ENCODE assay signal across 8 cellular contexts in genomic region chr15:90201944-90202375, GRCh38. TPM values are rescaled to one million over a fixed set of nuclear protein-coding genes. Genes with fewer than 3 reads are reported as not detected.
DNase-seq lines count a peak whose midpoint lies in the region; ATAC-seq and TF ChIP-seq lines count a peak whose summit lies in the region.

No MANE protein-coding gene starts in this region.

- peak; percentile 4 for ATAC-seq in HG02759 (IDR thresholded peaks at IDR 0.05; ENCODE audit: unreplicated experiment)
- ATAC-seq in body of pancreas, result no peak
- ATAC-seq in lung (ENCODE audit: insufficient read depth, low FRiP score), result no peak
- ATAC-seq in GM19351 (IDR thresholded peaks at IDR 0.05; ENCODE audit: unreplicated experiment), result no peak
- ATAC-seq in GM19035 (IDR thresholded peaks at IDR 0.05; ENCODE audit: unreplicated experiment), result no peak
- no peak for ATAC-seq in HG03095 (IDR thresholded peaks at IDR 0.05; ENCODE audit: unreplicated experiment)

- no peak for TF ChIP-seq POLR2A in body of pancreas (IDR thresholded peaks at IDR 0.05)
- TF ChIP-seq POLR2A in vagina (IDR thresholded peaks at IDR 0.05), result no peak

- DNase-seq in AG09309 (ENCODE audit: low read depth), result no peak
- DNase-seq in body of pancreas, result peak in 1 of 4 donors; percentile 13
- no peak for DNase-seq in lung (ENCODE audit: low spot score)
- no peak for DNase-seq in vagina (ENCODE audit: extremely low spot score in 2 of 2)

- peak overlapping the region in 3 of 4 donors; percentile 73 to 90 (median 80) for H3K27ac ChIP-seq in body of pancreas
- H3K27ac ChIP-seq in lung (ENCODE audit: low read depth in 1 of 2, low read length in 1 of 2), result peak overlapping the region in 1 of 2 donors; percentile 59
- H3K27ac ChIP-seq in vagina, result peak overlapping the region; percentile 86

- H3K4me3 ChIP-seq in AG09309 (ENCODE audit: control insufficient read depth, low read depth, low read length) (peak overlapping the region; percentile 77), body of pancreas (peak overlapping the region; percentile 61 to 64), lung (peak overlapping the region; percentile 76), vagina (peak overlapping the region; percentile 89 to 90)

- TF ChIP-seq CTCF in AG09309 (IDR thresholded peaks at IDR 0.05; ENCODE audit: control insufficient read depth, insufficient read depth, low read depth, low read length, missing control alignments), result no peak
- TF ChIP-seq CTCF in body of pancreas (IDR thresholded peaks at IDR 0.05), result no peak
- TF ChIP-seq CTCF in lung (IDR thresholded peaks at IDR 0.05; ENCODE audit: control extremely low read depth, extremely low read depth), result no peak
- TF ChIP-seq CTCF in vagina (IDR thresholded peaks at IDR 0.05), result no peak

- H3K27me3 ChIP-seq in body of pancreas (no peaks in the 10 kb centered on the region), lung (ENCODE audit: control insufficient read depth, insufficient read depth) (no peaks in the 10 kb centered on the region), vagina (no peaks in the 10 kb centered on the region)

- no peaks in the 10 kb centered on the region for H3K36me3 ChIP-seq in body of pancreas (replicated peaks in 1 of 2; ENCODE audit: insufficient read depth in 1 of 2, low read depth in 2 of 2)
- H3K36me3 ChIP-seq in lung (ENCODE audit: control insufficient read depth in 2 of 2, insufficient read depth in 2 of 2, low read length in 2 of 2), result peaks cover 0 to 8% of the 10 kb centered on the region in 2 donors
- H3K36me3 ChIP-seq in vagina, result no peaks in the 10 kb centered on the region

- H3K9me3 ChIP-seq in body of pancreas (no peaks in the 10 kb centered on the region), lung (ENCODE audit: control insufficient read depth in 2 of 2, insufficient read depth in 1 of 2, low read length in 1 of 2) (no peaks in the 10 kb centered on the region), vagina (no peaks in the 10 kb centered on the region)

- intact Hi-C loops in body of pancreas (cut with DNase I), result no loop called here
- intact Hi-C loops in vagina (cut with DNase I), result no loop called here

- 0 to 9% methylated on average over 13 to 25 of the region's 25 CpGs for WGBS in body of pancreas, 2 donors
- 12 to 17% methylated on average over 20 to 25 of the region's 25 CpGs for WGBS in lung, 2 donors

- H3K4me1 ChIP-seq in body of pancreas, result peaks cover 50% of the 10 kb centered on the region
- peaks cover 0 to 13% of the 10 kb centered on the region in 2 donors for H3K4me1 ChIP-seq in lung (ENCODE audit: control insufficient read depth in 2 of 2, insufficient read depth in 2 of 2, low read length in 2 of 2)
- H3K4me1 ChIP-seq in vagina, result peaks cover 65% of the 10 kb centered on the region

RNA-seq across cellular contexts. Expression of gene SEMA4B, which starts 0.8 kb away (rescaled TPM):
- total RNA-seq in body of pancreas (10 to 100 TPM; 42.8 to 63.9 TPM), lung (10 to 100 TPM; 59.1 to 87.5 TPM), vagina (205 TPM)
- 10 to 100 TPM; 24.0 to 80.4 TPM for polyA plus RNA-seq in lung

RNA-seq across cellular contexts. Expression of gene CIB1, which starts 31.8 kb away (rescaled TPM):
- 10 to 100 TPM; 36.6 to 59.0 TPM for total RNA-seq in body of pancreas
- total RNA-seq in lung, result 100 to 1,000 TPM in 1 of 2 donors, 10 to 100 TPM in 1; 38.2 to 116 TPM
- 100 to 1,000 TPM; 142 to 189 TPM for polyA plus RNA-seq in lung
- total RNA-seq in vagina, result 42.7 TPM

RNA-seq across cellular contexts. Expression of gene GDPGP1, which starts 32.0 kb away (rescaled TPM):
- total RNA-seq in body of pancreas (1 to 10 TPM in 1 of 2 donors, under 1 TPM in 1; 0.33 to 5.2 TPM), lung (10 to 100 TPM in 1 of 2 donors, 1 to 10 TPM in 1; 6.0 to 11.0 TPM), vagina (4.9 TPM)
- polyA plus RNA-seq in lung, result 1 to 10 TPM; 3.4 to 4.4 TPM

RNA-seq across cellular contexts. Expression of gene TTLL13, which starts 47.4 kb away (rescaled TPM):
- not detected for total RNA-seq in body of pancreas
- total RNA-seq in lung, result 1 to 10 TPM in 1 of 2 donors, under 1 TPM in 1; 0.34 to 1.4 TPM
- under 1 TPM; 0.11 to 0.12 TPM for polyA plus RNA-seq in lung
- not detected for total RNA-seq in vagina
